In the genomic region with DNA sequence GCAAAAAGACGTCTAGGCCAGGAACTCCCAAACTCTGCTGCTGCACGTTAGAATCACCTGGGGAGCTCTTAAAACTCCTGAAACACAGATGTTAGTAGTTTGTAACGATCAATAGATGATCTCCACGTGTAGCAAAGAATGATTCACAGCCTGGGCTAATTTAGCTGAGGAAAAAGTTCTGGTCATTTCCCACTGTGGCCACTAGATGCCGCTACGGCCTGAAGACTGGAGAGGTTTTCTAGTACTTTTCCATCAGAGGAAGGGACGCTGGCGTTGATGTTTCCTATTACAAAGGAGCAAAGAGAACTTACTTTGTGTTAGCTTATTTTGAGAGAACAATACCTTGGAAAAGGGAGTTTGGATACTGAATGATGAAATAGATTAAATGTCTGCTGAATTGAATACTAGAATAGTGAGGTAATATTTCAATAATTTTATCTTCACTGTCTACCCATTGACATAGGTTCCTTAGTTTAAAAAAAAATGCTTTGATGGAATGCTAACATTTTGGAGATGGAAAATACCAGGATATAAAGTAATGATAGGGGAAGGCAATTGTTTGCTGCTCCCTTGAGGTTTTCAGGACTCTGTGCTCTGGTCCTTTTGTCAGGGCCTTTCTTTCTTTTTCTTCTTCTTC, we compare ENCODE assay signal across 8 cellular contexts.
DNase-seq lines count a peak whose midpoint lies in the region; ATAC-seq and TF ChIP-seq lines count a peak whose summit lies in the region.

No MANE protein-coding gene starts in this region.

- H3K27me3 ChIP-seq in layer of hippocampus (ENCODE audit: control insufficient read depth, insufficient read depth, low read length) = no peaks in the 10 kb centered on the region

- ATAC-seq in GM19035 (IDR thresholded peaks at IDR 0.05; ENCODE audit: unreplicated experiment) (peak; percentile 74), HG03378 (IDR thresholded peaks at IDR 0.05; ENCODE audit: unreplicated experiment) (peak; percentile 74)

- peak; percentile 99 for TF ChIP-seq CTCF in AG10803 (conservative IDR thresholded peaks at IDR 0.05; ENCODE audit: low read length)

- peak; percentile 74 for DNase-seq in AG10803 (ENCODE audit: low read depth)
- peak; percentile 87 for DNase-seq in NCI-H345 (lab: John Stamatoyannopoulos, UW)
- peak; percentile 9 to 55 (median 28) for DNase-seq in activated CD4-positive, CD25-positive, alpha-beta regulatory T cell (lab: John Stamatoyannopoulos, UW)
- DNase-seq in central memory CD4-positive, alpha-beta T cell = peak; percentile 22
- peak; percentile 73 for DNase-seq in stimulated activated CD4-positive, alpha-beta T cell treated with anti-CD3 and anti-CD28 coated beads, Interleukin-4, amount 100 ng/mL, for 1 hour

- peak overlapping the region; percentile 13 for H3K27ac ChIP-seq in layer of hippocampus (ENCODE audit: low read depth, low read length)

- no peak overlapping the region for H3K4me3 ChIP-seq in AG10803 (ENCODE audit: low read length)

Comparison
In these comparisons a context has a peak if more than half of its experiments do, and no peak if none do; other contexts are left out.
1. DNase-seq: peak in every context shown above with its lines; median percentile 87 in NCI-H345; 74 in AG10803; 73 in stimulated activated CD4-positive, alpha-beta T cell treated with anti-CD3 and anti-CD28 coated beads, Interleukin-4, amount 100 ng/mL, for 1 hour; 28 in activated CD4-positive, CD25-positive, alpha-beta regulatory T cell; 22 in central memory CD4-positive, alpha-beta T cell.